Comparison of ENCODE assay signal across 19 cellular contexts in the genomic region with DNA sequence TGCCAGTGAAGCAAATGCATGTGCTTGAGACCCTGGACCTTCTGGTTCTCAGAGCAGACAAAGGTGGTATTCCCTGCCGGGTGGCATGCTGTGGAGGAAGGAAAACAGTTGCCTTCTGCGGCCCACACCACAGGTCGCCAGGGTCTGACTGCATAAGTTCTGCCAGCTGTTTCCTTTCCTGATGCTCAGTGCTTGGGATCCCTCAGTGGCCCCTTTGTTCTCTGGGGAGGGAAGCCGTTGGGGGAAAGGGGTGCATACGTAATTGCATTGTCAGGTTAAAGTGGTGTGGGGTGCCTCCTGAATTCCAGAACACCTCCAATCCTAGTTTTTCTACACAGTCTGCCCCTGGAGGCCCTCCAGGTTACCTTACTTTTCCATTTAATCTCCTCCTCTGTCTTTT.
"Had no signal": no experiment of that assay in that cellular context is flagged by ENCODE, and none has a peak within 500 bp of the region (broad histone marks: within the 10 kb centered on the region; RNA-seq: fewer than 3 reads in every experiment).

No MANE protein-coding gene starts in this region.

- H3K4me3 Mint-ChIP-seq: activated naive CD8-positive, alpha-beta T cell treated with anti-CD3 and anti-CD28 coated beads, Interleukin-2, amount 50 U/mL, for 24 hours; activated T-helper 17 cell treated with anti-CD3 and anti-CD28 coated beads, Interleukin-2, amount 50 U/mL, for 72 hours; dendritic cell treated with granulocyte-macrophage colony-stimulating factor and Interleukin-4, amounts not matched to agents 40 ng/mL and 50 ng/mL, for 4 days; effector memory CD8-positive, alpha-beta T cell; natural killer cell treated with Interleukin-12 subunit alpha and Interleukin-12 subunit beta and Interleukin-15 and Interleukin-18, amount 100 ng/mL, for 72 hours had no signal

- DNase-seq: activated CD4-positive, alpha-beta T cell treated with anti-CD3 and anti-CD28 coated beads, Interleukin-2, amount 50 U/mL, for 1 hour; activated CD4-positive, CD25-positive, alpha-beta regulatory T cell; activated naive CD4-positive, alpha-beta T cell treated with Interleukin-2 at 50 U/mL for 16 hours; activated naive CD8-positive, alpha-beta T cell treated with anti-CD3 and anti-CD28 coated beads, Interleukin-2, amount 50 U/mL, for 24 hours; aorta; effector memory CD8-positive, alpha-beta T cell; head of caudate nucleus; kidney glomerular epithelial cell; right cardiac atrium; stimulated activated CD4-positive, alpha-beta T cell treated with anti-CD3 and anti-CD28 coated beads, Interleukin-15, amount 100 ng/mL, for 24 hours; stimulated activated CD4-positive, alpha-beta T cell treated with anti-CD3 and anti-CD28 coated beads, Interleukin-4, amount 100 ng/mL, for 24 hours; stimulated activated naive CD8-positive, alpha-beta T cell treated with anti-CD3 and anti-CD28 coated beads, Interleukin-15, Interleukin-2, amounts not matched to agents 100 U/mL and 50 U/mL, for 24 hours; T-helper 2 cell had no signal

- H3K27me3 ChIP-seq: upper lobe of left lung had no signal

- H3K4me3 ChIP-seq: prostate gland, skin epidermis, upper lobe of left lung had no signal

- H3K27ac Mint-ChIP-seq: activated naive CD8-positive, alpha-beta T cell treated with anti-CD3 and anti-CD28 coated beads, Interleukin-2, amount 50 U/mL, for 24 hours; activated T-helper 17 cell treated with anti-CD3 and anti-CD28 coated beads, Interleukin-2, amount 50 U/mL, for 72 hours; dendritic cell treated with granulocyte-macrophage colony-stimulating factor and Interleukin-4, amounts not matched to agents 40 ng/mL and 50 ng/mL, for 4 days; effector memory CD8-positive, alpha-beta T cell; natural killer cell treated with Interleukin-12 subunit alpha and Interleukin-12 subunit beta and Interleukin-15 and Interleukin-18, amount 100 ng/mL, for 72 hours had no signal

- ATAC-seq: activated naive CD8-positive, alpha-beta T cell treated with anti-CD3 and anti-CD28 coated beads, Interleukin-2, amount 50 U/mL, for 24 hours; activated T-helper 17 cell treated with anti-CD3 and anti-CD28 coated beads, Interleukin-2, amount 50 U/mL, for 72 hours; effector memory CD8-positive, alpha-beta T cell; natural killer cell treated with Interleukin-12 subunit alpha and Interleukin-12 subunit beta and Interleukin-15 and Interleukin-18, amount 100 ng/mL, for 72 hours; right cardiac atrium; stimulated activated naive CD8-positive, alpha-beta T cell treated with anti-CD3 and anti-CD28 coated beads, Interleukin-15, Interleukin-2, amounts not matched to agents 100 U/mL and 50 U/mL, for 24 hours had no signal

- H3K36me3 Mint-ChIP-seq: natural killer cell treated with Interleukin-12 subunit alpha and Interleukin-12 subunit beta and Interleukin-15 and Interleukin-18, amount 100 ng/mL, for 72 hours had no signal

- H3K27ac ChIP-seq: prostate gland, skin epidermis, upper lobe of left lung had no signal

- H3K9me3 ChIP-seq: prostate gland, upper lobe of left lung had no signal

- H3K4me1 Mint-ChIP-seq: activated naive CD8-positive, alpha-beta T cell treated with anti-CD3 and anti-CD28 coated beads, Interleukin-2, amount 50 U/mL, for 24 hours; activated T-helper 17 cell treated with anti-CD3 and anti-CD28 coated beads, Interleukin-2, amount 50 U/mL, for 72 hours had no signal

- H3K9me3 Mint-ChIP-seq: activated naive CD8-positive, alpha-beta T cell treated with anti-CD3 and anti-CD28 coated beads, Interleukin-2, amount 50 U/mL, for 24 hours; activated T-helper 17 cell treated with anti-CD3 and anti-CD28 coated beads, Interleukin-2, amount 50 U/mL, for 72 hours; dendritic cell treated with granulocyte-macrophage colony-stimulating factor and Interleukin-4, amounts not matched to agents 40 ng/mL and 50 ng/mL, for 4 days; effector memory CD8-positive, alpha-beta T cell; natural killer cell treated with Interleukin-12 subunit alpha and Interleukin-12 subunit beta and Interleukin-15 and Interleukin-18, amount 100 ng/mL, for 72 hours had no signal

- H3K4me1 ChIP-seq: prostate gland, upper lobe of left lung had no signal

- H3K36me3 ChIP-seq: prostate gland had no signal
